8 cellular contexts compared by ENCODE assay signal in the genomic region with DNA sequence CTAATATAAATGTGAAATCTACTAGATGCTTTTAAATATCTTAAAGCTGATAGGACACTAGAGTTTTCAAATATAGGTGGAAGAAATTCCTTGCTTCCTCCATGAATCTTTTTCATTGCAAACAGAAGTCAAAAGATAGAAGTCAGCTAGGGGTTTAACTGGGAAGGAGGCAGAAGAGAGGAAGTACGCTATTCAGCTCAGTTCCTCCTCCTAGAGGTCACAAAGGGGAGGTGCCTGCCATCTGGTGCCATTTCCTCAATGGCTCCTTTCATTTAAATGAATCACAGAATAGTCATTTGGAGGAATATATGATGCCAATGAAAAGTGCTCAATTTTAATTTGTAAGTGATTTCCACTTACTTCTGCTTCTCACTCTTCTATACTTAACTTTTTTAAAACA. TPM values are rescaled to one million over a fixed set of nuclear protein-coding genes. Genes with fewer than 3 reads are reported as not detected.
A peak's percentile ranks its signal among the peaks of the same experiment; 100 is the strongest.
DNase-seq lines count a peak whose midpoint lies in the region; ATAC-seq, FAIRE-seq and TF ChIP-seq lines count a peak whose summit lies in the region.

No MANE protein-coding gene starts in this region.

- H3K27me3 ChIP-seq in stomach, result peaks cover 0 to under 1% (median 0%) of the 10 kb centered on the region in 3 donors

- no peaks in the 10 kb centered on the region for H3K9me3 ChIP-seq in stomach

- DNase-seq in ELR (ENCODE audit: low read depth) (peak; percentile 39), RPMI8226 (peak; percentile 38), iPS-NIHi7 (ENCODE audit: extremely low spot score) (peak; percentile 61), frontal cortex (ENCODE audit: low spot score in 2 of 2) (no peak), AG20443 (ENCODE audit: low spot score) (no peak), stomach (no peak)

- H3K27ac ChIP-seq in stomach, result no peak overlapping the region

- H3K4me3 ChIP-seq in stomach, result no peak overlapping the region

- FAIRE-seq in frontal cortex (lab: Jason Lieb, UNC), result no peak

- TF ChIP-seq CTCF in stomach (IDR thresholded peaks at IDR 0.05), result no peak

- TF ChIP-seq POLR2A in stomach (IDR thresholded peaks at IDR 0.05), result no peak

- ATAC-seq in GM19328 (IDR thresholded peaks at IDR 0.05; ENCODE audit: unreplicated experiment), result peak; percentile 93
- ATAC-seq in HG03066 (IDR thresholded peaks at IDR 0.05; ENCODE audit: low read depth, unreplicated experiment), result peak; percentile 81

- WGBS in stomach, 5 donors, result 25 to 52% (median 30%) methylated on average over 1 of the region's 1 CpG

- TF ChIP-seq EP300 in stomach (IDR thresholded peaks at IDR 0.05), result no peak

- H3K4me1 ChIP-seq in stomach, result no peaks in the 10 kb centered on the region

- H3K36me3 ChIP-seq in stomach, result no peaks in the 10 kb centered on the region

- intact Hi-C loops in stomach (cut with DNase I; ENCODE audit: low total_unique reads), result no loop called here

RNA-seq across cellular contexts. Expression of a gene that starts 8.5 kb away (rescaled TPM):
- total RNA-seq in frontal cortex, result 14.7 TPM
- total RNA-seq in stomach, result 1 to 10 TPM in 2 of 5 donors, not detected in 3; 1.5 to 4.1 TPM
- polyA plus RNA-seq in stomach, result under 1 TPM in 1 of 3 donors, not detected in 2; 0.10 TPM

Comparison
In these comparisons a context has a peak if more than half of its experiments do, and no peak if none do; other contexts are left out.
1. DNase-seq: peak in ELR (single experiment), RPMI8226 (single experiment) and iPS-NIHi7 (single experiment); none in frontal cortex (0 of 2), AG20443 (single experiment) and stomach (single experiment).